21 cellular contexts compared by ENCODE assay signal in the genomic region with DNA sequence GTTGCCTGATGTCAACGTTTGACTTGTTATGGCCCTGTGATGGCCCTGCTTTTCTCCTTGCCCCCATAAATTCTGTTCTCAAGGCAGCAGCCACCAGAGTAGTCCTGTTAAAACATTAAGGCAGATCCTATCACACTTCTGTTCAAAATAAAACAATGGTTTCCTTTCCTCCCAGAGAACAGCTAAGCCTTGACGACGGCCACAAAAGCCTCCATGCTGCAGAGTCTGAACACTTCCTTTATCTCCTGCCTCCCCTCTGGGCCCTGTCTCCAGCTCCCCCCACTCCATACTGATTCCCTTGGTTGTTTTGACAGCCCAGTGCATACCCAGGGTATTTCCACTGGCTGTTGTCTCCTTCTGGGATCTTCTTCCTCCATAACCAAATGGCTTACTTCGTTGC.
"Had no signal": no experiment of that assay in that cellular context is flagged by ENCODE, and none has a peak within 500 bp of the region (broad histone marks: within the 10 kb centered on the region; RNA-seq: fewer than 3 reads in every experiment).

No MANE protein-coding gene starts in this region.

- H3K4me3 ChIP-seq: colonic mucosa, lower lobe of right lung, mucosa of descending colon, pancreas, prostate gland, stomach, tibial nerve, vagina had no signal

- ATAC-seq: activated CD8-positive, alpha-beta T cell treated with anti-CD3 and anti-CD28 coated beads for 36 hours; lower lobe of right lung; pancreas; stimulated activated naive B cell treated with anti-CD40 and anti-IgM and Interleukin-4, amounts not matched to agents 10 μg/mL and 1 μg/mL and 100 μg/mL, for 72 hours; T-cell had no signal

- H3K9me3 ChIP-seq: colonic mucosa, lower lobe of right lung, mucosa of descending colon, pancreas, prostate gland, stomach, tibial nerve, vagina had no signal

- H3K36me3 ChIP-seq: colonic mucosa, lower lobe of right lung, pancreas, prostate gland, stomach, tibial nerve, vagina had no signal

- DNase-seq: activated B cell treated with CpG ODN at 0.5 μM for 24 hours; activated CD4-positive, alpha-beta T cell treated with anti-CD3 and anti-CD28 coated beads, Interleukin-2, amount 50 U/mL, for 1 hour; activated CD8-positive, alpha-beta T cell treated with anti-CD3 and anti-CD28 coated beads for 36 hours; activated T-cell treated with anti-CD3 and anti-CD28 coated beads, Interleukin-2, amount 50 U/mL, for 48 hours; colonic mucosa; effector memory CD4-positive, alpha-beta T cell; glutamatergic neuron; hippocampal formation; kidney; lower lobe of right lung; mucosa of descending colon; nucleus accumbens; pancreas; stimulated activated CD4-positive, alpha-beta T cell treated with anti-CD3 and anti-CD28 coated beads, Interleukin-15, amount 100 ng/mL, for 24 hours; stimulated activated CD4-positive, alpha-beta T cell treated with anti-CD3 and anti-CD28 coated beads, Interleukin-2, amount 100 ng/mL, for 24 hours; stimulated activated naive B cell treated with anti-CD40 and anti-IgM and Interleukin-4, amounts not matched to agents 10 μg/mL and 1 μg/mL and 100 μg/mL, for 72 hours; stomach; T-cell had no signal

- H3K27ac ChIP-seq: colonic mucosa, pancreas, prostate gland, vagina had no signal

- H3K4me1 ChIP-seq: colonic mucosa, pancreas, prostate gland had no signal

- H3K27me3 ChIP-seq: colonic mucosa, stomach, tibial nerve, vagina had no signal
